28 cellular contexts compared by ENCODE assay signal in the genomic region with DNA sequence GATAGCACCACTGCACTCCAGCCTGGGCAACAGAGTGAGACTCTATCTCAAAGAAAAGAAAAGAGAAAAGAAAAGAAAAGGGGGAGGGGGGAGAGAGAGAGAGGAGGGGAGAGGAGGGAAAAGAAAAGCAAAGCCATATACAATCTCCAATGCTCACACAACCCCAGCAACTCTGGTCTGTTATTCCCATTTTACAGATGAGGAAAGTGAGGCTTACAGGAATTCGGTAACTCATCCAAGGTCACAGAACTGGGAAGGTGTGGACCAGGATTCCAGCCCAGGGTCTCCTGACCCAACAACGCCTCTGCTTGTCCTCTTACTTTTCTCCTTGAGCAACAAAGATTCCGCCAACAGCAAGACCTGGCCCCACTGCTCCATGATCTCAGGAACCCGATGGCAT. TPM values are rescaled to one million over a fixed set of nuclear protein-coding genes. Genes with fewer than 3 reads are reported as not detected.
"Had no signal": no experiment of that assay in that cellular context is flagged by ENCODE, and none has a peak within 500 bp of the region (broad histone marks: within the 10 kb centered on the region; RNA-seq: fewer than 3 reads in every experiment).

No MANE protein-coding gene starts in this region.

- H3K4me1 ChIP-seq: stomach, suprapubic skin, testis, tibial artery, tibial nerve, transverse colon, upper lobe of right lung, uterus, vagina had no signal

- H3K36me3 ChIP-seq: stomach, suprapubic skin, thoracic aorta, thyroid gland, tibial artery, tibial nerve, transverse colon, upper lobe of left lung, upper lobe of right lung, uterus, vagina had no signal

- H3K27me3 ChIP-seq: suprapubic skin, testis, thyroid gland, tibial nerve, transverse colon, upper lobe of left lung, upper lobe of right lung, uterus, vagina had no signal

- FAIRE-seq: urothelium cell line had no signal

- H3K27ac ChIP-seq: stomach, suprapubic skin, testis, thoracic aorta, thyroid gland, tibial artery, tibial nerve, transverse colon, upper lobe of left lung, upper lobe of right lung, uterus, vagina had no signal

- DNase-seq: stimulated activated CD4-positive, alpha-beta T cell treated with anti-CD3 and anti-CD28 coated beads, Interleukin-2, amount 100 ng/mL, for 48 hours; stimulated activated CD4-positive, alpha-beta T cell treated with anti-CD3 and anti-CD28 coated beads, Interleukin-4, amount 100 ng/mL, for 1 hour; stimulated activated CD4-positive, alpha-beta T cell treated with anti-CD3 and anti-CD28 coated beads, Interleukin-4, amount 100 ng/mL, for 24 hours; stimulated activated CD4-positive, alpha-beta T cell treated with anti-CD3 and anti-CD28 coated beads, Interleukin-4, amount 100 ng/mL, for 4 hours; stimulated activated CD8-positive, alpha-beta memory T cell treated with anti-CD3 and anti-CD28 coated beads, Interleukin-4, amount 100 ng/mL, for 48 hours; stimulated activated naive B cell treated with anti-CD40 and anti-IgM and Interleukin-4, amounts not matched to agents 10 μg/mL and 1 μg/mL and 100 μg/mL, for 72 hours; stimulated activated naive CD4-positive, alpha-beta T cell; stimulated activated naive CD4-positive, alpha-beta T cell treated with Interleukin-2 at 50 U/mL for 16 hours; stimulated activated naive CD8-positive, alpha-beta T cell treated with anti-CD3 and anti-CD28 coated beads, Interleukin-15, amount 100 ng/mL, for 72 hours; stimulated activated naive CD8-positive, alpha-beta T cell treated with anti-CD3 and anti-CD28 coated beads, Interleukin-15, Interleukin-2, amounts not matched to agents 100 U/mL and 50 U/mL, for 24 hours; stomach; substantia nigra; testis; thyroid gland; tibial artery; transverse colon; trophoblast cell; upper lobe of left lung; upper lobe of right lung; uterus had no signal

- ATAC-seq: stimulated activated effector memory CD8-positive, alpha-beta T cell treated with anti-CD3 and anti-CD28 coated beads, Interleukin-12 subunit alpha, Interleukin-12 subunit beta, amount 100 ng/mL, for 72 hours; stimulated activated memory B cell treated with anti-CD40 and anti-IgM and Interleukin-4, amounts not matched to agents 10 μg/mL and 1 μg/mL and 100 μg/mL, for 72 hours; stimulated activated naive B cell treated with anti-CD40 and anti-IgM and Interleukin-4, amounts not matched to agents 10 μg/mL and 1 μg/mL and 100 μg/mL, for 72 hours; stimulated activated naive CD8-positive, alpha-beta T cell treated with anti-CD3 and anti-CD28 coated beads, Interleukin-15, amount 100 ng/mL, for 72 hours; stimulated activated naive CD8-positive, alpha-beta T cell treated with anti-CD3 and anti-CD28 coated beads, Interleukin-15, Interleukin-2, amounts not matched to agents 100 U/mL and 50 U/mL, for 24 hours; upper lobe of right lung had no signal

- H3K9me3 ChIP-seq: stomach, suprapubic skin, testis, thoracic aorta, thyroid gland, tibial artery, tibial nerve, transverse colon, upper lobe of left lung, upper lobe of right lung, uterus, vagina had no signal

- H3K4me3 ChIP-seq: stomach, suprapubic skin, testis, thoracic aorta, thyroid gland, tibial artery, tibial nerve, transverse colon, upper lobe of left lung, upper lobe of right lung, uterus, vagina had no signal

RNA-seq across cellular contexts. Expression of a gene that starts 13.0 kb away (rescaled TPM):
- total RNA-seq: suprapubic skin, temporal lobe, thoracic aorta, thyroid gland, tibial nerve, uterus, vagina had no signal

RNA-seq across cellular contexts. Expression of a gene that starts 22.1 kb away (rescaled TPM):
- total RNA-seq: vagina had no signal
